ENCODE assay signal across 9 cellular contexts in genomic region chr9:27333241-27334052, GRCh38. TPM values are rescaled to one million over a fixed set of nuclear protein-coding genes. Genes with fewer than 3 reads are reported as not detected.
DNase-seq lines count a peak whose midpoint lies in the region; ATAC-seq and TF ChIP-seq lines count a peak whose summit lies in the region.
"Had no signal": no experiment of that assay in that cellular context is flagged by ENCODE, and none has a peak within 500 bp of the region (broad histone marks: within the 10 kb centered on the region; RNA-seq: fewer than 3 reads in every experiment).

No MANE protein-coding gene starts in this region.

- DNase-seq in COLO668 (lab: John Stamatoyannopoulos, UW; ENCODE audit: unreplicated experiment) = peak; percentile 68
- DNase-seq in NCI-H748 treated with DMSO at 0.1 percent for 48 hours (lab: John Stamatoyannopoulos, UW) = peak; percentile 60
- peak; percentile 28 for DNase-seq in activated T-cell treated with anti-CD3 and anti-CD28 coated beads for 1 hour (ENCODE audit: low read depth)
- DNase-seq in epithelial cell of proximal tubule (ENCODE audit: low read depth) = peak; percentile 41
- peak; percentile 81 for DNase-seq in myocyte (ENCODE audit: low read depth)
- peak; percentile 98 for DNase-seq in superior temporal gyrus (ENCODE audit: extremely low spot score)

- ATAC-seq in GM19395 (IDR thresholded peaks at IDR 0.05; ENCODE audit: unreplicated experiment) (peak; percentile 88), HG03571 (IDR thresholded peaks at IDR 0.05; ENCODE audit: unreplicated experiment) (peak; percentile 91)

- no peak overlapping the region for H3K4me3 ChIP-seq in epithelial cell of proximal tubule (ENCODE audit: low read depth, low read length)

- peak; percentile 83 for TF ChIP-seq CTCF in epithelial cell of proximal tubule (conservative IDR thresholded peaks at IDR 0.05; ENCODE audit: low read depth, low read length)

RNA-seq across cellular contexts. Expression of gene EQTN, which starts 36.5 kb away (rescaled TPM):
- total RNA-seq in epithelial cell of proximal tubule = not detected in 2 replicates
- total RNA-seq in myocyte = not detected in 2 replicates
- polyA plus RNA-seq in myocyte (2012) = not detected
- polyA plus RNA-seq: adipose tissue had no signal

Comparison
In these comparisons a context has a peak if more than half of its experiments do, and no peak if none do; other contexts are left out.
1. DNase-seq: peak in every context shown above with its lines; median percentile 98 in superior temporal gyrus; 81 in myocyte; 68 in COLO668; 60 in NCI-H748 treated with DMSO at 0.1 percent for 48 hours; 41 in epithelial cell of proximal tubule; 28 in activated T-cell treated with anti-CD3 and anti-CD28 coated beads for 1 hour.